10 cellular contexts compared by ENCODE assay signal in the genomic region with DNA sequence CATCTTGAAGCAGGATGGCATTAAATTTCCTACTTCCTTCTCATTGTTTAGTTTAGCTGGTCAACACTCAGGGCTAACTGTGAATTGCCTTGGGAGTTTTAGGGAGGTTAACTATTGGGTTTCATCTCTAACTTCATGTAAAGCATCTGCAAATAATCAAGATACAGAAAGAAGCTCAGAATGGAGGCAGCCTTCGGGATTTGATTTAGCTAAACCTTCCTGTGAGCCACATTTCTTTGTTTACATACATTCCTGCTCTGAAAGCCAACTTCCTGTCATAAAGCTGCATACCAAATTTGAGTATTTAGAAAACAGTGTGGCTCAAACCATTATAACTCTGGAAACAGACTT.
DNase-seq lines count a peak whose midpoint lies in the region; ATAC-seq, FAIRE-seq and TF ChIP-seq lines count a peak whose summit lies in the region.
"Had no signal": no experiment of that assay in that cellular context is flagged by ENCODE, and none has a peak within 500 bp of the region (broad histone marks: within the 10 kb centered on the region; RNA-seq: fewer than 3 reads in every experiment).

No MANE protein-coding gene starts in this region.

- ATAC-seq in HepG2 (no peak), right lobe of liver (no peak), GM19467 (IDR thresholded peaks at IDR 0.05; ENCODE audit: unreplicated experiment) (no peak)

- POLR2A ChIA-PET in HepG2 (lab: Yijun Ruan, JAX), result no interaction called here

- no peak for TF ChIP-seq EP300 in HepG2 (IDR thresholded peaks at IDR 0.05; ENCODE audit: low read depth in 2 of 2, low read length in 2 of 2)
- no peak for TF ChIP-seq EP300 in HepG2 (CRISPR knock-in tag; IDR thresholded peaks at IDR 0.05; ENCODE audit: borderline replicate concordance)

- 15% methylated on average over 1 of the region's 1 CpG for WGBS in HepG2 (ENCODE audit: low lambda C conversion rate)
- WGBS in right lobe of liver (ENCODE audit: insufficient coverage, low coverage, low lambda C conversion rate, missing lambda C conversion rate), result 0% methylated on average over 1 of the region's 1 CpG

- H3K4me2 ChIP-seq in HepG2 (ENCODE audit: low read depth, low read length), result no peak overlapping the region

- no peak for TF ChIP-seq CTCF in HepG2 (CRISPR knock-in tag; IDR thresholded peaks at IDR 0.05)
- no peak for TF ChIP-seq CTCF in right lobe of liver (IDR thresholded peaks at IDR 0.05)

- TF ChIP-seq RAD21 in HepG2 (CRISPR knock-in tag; IDR thresholded peaks at IDR 0.05), result no peak

- in situ Hi-C loops in HepG2 (cut with HindIII; ENCODE audit: extremely low pct_ligation_motif_present, low pct_unique_long_range_greater_than_20kb), result no loop called here

- no peaks in the 10 kb centered on the region for H3K79me2 ChIP-seq in HepG2 (ENCODE audit: insufficient read depth, low read length)

- TF ChIP-seq POLR2A in HepG2 (IDR thresholded peaks at IDR 0.05; ENCODE audit: insufficient read depth in 1 of 2, low read depth in 2 of 2, low read length in 2 of 2) (no peak), right lobe of liver (IDR thresholded peaks at IDR 0.05) (no peak)

- no peaks in the 10 kb centered on the region for H3K9me3 ChIP-seq in HepG2 (ENCODE audit: low read length)
- H3K9me3 ChIP-seq in right lobe of liver, result no peaks in the 10 kb centered on the region

- H3K36me3 ChIP-seq in HepG2 (replicated peaks in 1 of 2; ENCODE audit: control insufficient read depth in 1 of 2, insufficient read depth in 2 of 2, low read length in 2 of 2), result no peaks in the 10 kb centered on the region
- no peaks in the 10 kb centered on the region for H3K36me3 ChIP-seq in right lobe of liver

- no peak overlapping the region for H2AFZ ChIP-seq in HepG2 (ENCODE audit: low read length)

- intact Hi-C loops in HepG2 (cut with micrococcal nuclease; ENCODE audit: unreplicated experiment) (no loop called here), right lobe of liver (cut with DNase I) (no loop called here)

- no peak overlapping the region for H3K9ac ChIP-seq in HepG2 (ENCODE audit: insufficient read depth, low read depth, low read length)

- no peak overlapping the region for H3K4me3 ChIP-seq in HepG2 (replicated peaks in 1 of 3; ENCODE audit: insufficient read depth in 1 of 3, low read depth in 2 of 3, low read length in 3 of 3)
- H3K4me3 ChIP-seq in right lobe of liver, result no peak overlapping the region

- H3K27me3 ChIP-seq in HepG2 (ENCODE audit: control insufficient read depth in 1 of 2, insufficient read depth in 2 of 2, low read length in 2 of 2), result no peaks in the 10 kb centered on the region
- H3K27me3 ChIP-seq in right lobe of liver, result no peaks in the 10 kb centered on the region

- no peaks in the 10 kb centered on the region; the same call in 1 of the 2 replicates for H4K20me1 ChIP-seq in HepG2 (ENCODE audit: insufficient read depth, low read length)

- BruUV-seq in HepG2 (replicated peaks; lab: Mats Ljungman, UMichigan), result no TSS peak

- H3K4me1 ChIP-seq in HepG2 (ENCODE audit: insufficient read depth, low read length), result no peaks in the 10 kb centered on the region
- no peaks in the 10 kb centered on the region for H3K4me1 ChIP-seq in right lobe of liver

- CTCF ChIA-PET in HepG2 (lab: Yijun Ruan, JAX; ENCODE audit: low intra/inter-chr PET ratio, low total read pairs), result no interaction called here

- no peak for FAIRE-seq in HepG2 (lab: Jason Lieb, UNC)
- FAIRE-seq: colon had no signal

- DNase-seq in HepG2 (ENCODE audit: low spot score), result no peak
- no peak for DNase-seq in right lobe of liver
- peak; percentile 37 for DNase-seq in astrocyte of the hippocampus (ENCODE audit: low read depth, low spot score)
- DNase-seq in left kidney (ENCODE audit: low read depth, low spot score), result peak; percentile 92
- DNase-seq in SW 1271 (lab: John Stamatoyannopoulos, UW), result no peak
- DNase-seq in MV-4-11 (lab: John Stamatoyannopoulos, UW), result no peak
- no peak for DNase-seq in NCI-H146 treated with DMSO at 0.1 percent for 48 hours (lab: John Stamatoyannopoulos, UW; ENCODE audit: unreplicated experiment)

- H3K27ac ChIP-seq in HepG2 (ENCODE audit: extremely low read length, insufficient read depth, low read length) (no peak overlapping the region), right lobe of liver (no peak overlapping the region)
- H3K27ac ChIP-seq: C4-2B had no signal

TF ChIP-seq in HepG2, 621 proteins besides CTCF, POLR2A, EP300 and RAD21:
- TF ChIP-seq GABPA (IDR thresholded peaks at IDR 0.05; ENCODE audit: low read depth, low read length) (no peak), GABPA (CRISPR knock-in tag; IDR thresholded peaks at IDR 0.05; ENCODE audit: low read depth) (peak; percentile 32; the same call in 1 of the 2 replicates), THAP8 (CRISPR knock-in tag; IDR thresholded peaks at IDR 0.05; ENCODE audit: borderline replicate concordance) (no peak)

Comparison
In these comparisons a context has a peak if more than half of its experiments do, and no peak if none do; other contexts are left out.
1. DNase-seq: peak in astrocyte of the hippocampus (single experiment) and left kidney (single experiment); none in HepG2 (single experiment), right lobe of liver (0 of 3), SW 1271 (0 of 2), MV-4-11 (single experiment) and NCI-H146 treated with DMSO at 0.1 percent for 48 hours (single experiment).